Comparison of ENCODE assay signal across 1 cellular context in genomic region chr20:48659888-48660287, GRCh38.
TF ChIP-seq lines count a peak whose summit lies in the region.

No MANE protein-coding gene starts in this region.

TF ChIP-seq in H1, 55 proteins besides CTCF, POLR2A, EP300 and RAD21 (continued from another document):
- TF ChIP-seq ZNF274 (IDR thresholded peaks at IDR 0.05; ENCODE audit: borderline replicate concordance, extremely low read depth, low read length) (no peak), SAP30 (IDR thresholded peaks at IDR 0.05; ENCODE audit: insufficient read depth, insufficient replicate concordance, low read length) (no peak), YY1 (IDR thresholded peaks at IDR 0.05; ENCODE audit: low read depth, low read length) (no peak)
TF ChIP-seq in H1: peak in this region for 0.
